Comparison of ENCODE assay signal across 22 cellular contexts in genomic region chr3:13902648-13903238, GRCh38.
"Had no signal": no experiment of that assay in that cellular context is flagged by ENCODE, and none has a peak within 500 bp of the region (broad histone marks: within the 10 kb centered on the region; RNA-seq: fewer than 3 reads in every experiment).

No MANE protein-coding gene starts in this region.

- DNase-seq: activated CD4-positive, alpha-beta memory T cell treated with anti-CD3 and anti-CD28 coated beads for 36 hours; activated CD4-positive, alpha-beta T cell treated with anti-CD3 and anti-CD28 coated beads for 36 hours; activated CD4-positive, alpha-beta T cell treated with anti-CD3 and anti-CD28 coated beads, Interleukin-2, amount 10 ng/mL, durations not matched to agents 24 days and 14 days; activated CD4-positive, CD25-positive, alpha-beta regulatory T cell; activated CD4-positive, CD25-positive, alpha-beta regulatory T cell treated with anti-CD3 and anti-CD28 coated beads, Interleukin-2, amount 50 U/mL, for 72 hours; activated CD8-positive, alpha-beta memory T cell treated with anti-CD3 and anti-CD28 coated beads, Interleukin-2, amount 10 ng/mL, durations not matched to agents 7 days and 5 days; activated CD8-positive, alpha-beta memory T cell treated with anti-CD3 and anti-CD28 coated beads, Interleukin-2, amount 50 U/mL, for 4 hours; activated CD8-positive, alpha-beta T cell treated with anti-CD3 and anti-CD28 coated beads, Interleukin-2, amount 10 ng/mL, durations not matched to agents 7 days and 5 days; activated effector memory CD4-positive, alpha-beta T cell treated with anti-CD3 and anti-CD28 coated beads, Interleukin-2, amount 50 U/mL, for 16 hours; activated naive CD4-positive, alpha-beta T cell treated with anti-CD3 and anti-CD28 coated beads for 36 hours; activated naive CD8-positive, alpha-beta T cell treated with anti-CD3 and anti-CD28 coated beads for 36 hours; activated naive CD8-positive, alpha-beta T cell treated with anti-CD3 and anti-CD28 coated beads, Interleukin-2, amount 50 U/mL, for 24 hours; activated T-cell treated with anti-CD3 and anti-CD28 coated beads, Interleukin-2, amount 50 U/mL, for 1 hour; activated T-cell treated with anti-CD3 and anti-CD28 coated beads, Interleukin-2, amount 50 U/mL, for 48 hours; central memory CD4-positive, alpha-beta T cell; cerebellar nuclear complex; dorsolateral prefrontal cortex; effector memory CD4-positive, alpha-beta T cell; erythroblast; foreskin melanocyte; head of caudate nucleus; T-helper 2 cell had no signal
